ENCODE assay signal across 1 cellular context in the genomic region with DNA sequence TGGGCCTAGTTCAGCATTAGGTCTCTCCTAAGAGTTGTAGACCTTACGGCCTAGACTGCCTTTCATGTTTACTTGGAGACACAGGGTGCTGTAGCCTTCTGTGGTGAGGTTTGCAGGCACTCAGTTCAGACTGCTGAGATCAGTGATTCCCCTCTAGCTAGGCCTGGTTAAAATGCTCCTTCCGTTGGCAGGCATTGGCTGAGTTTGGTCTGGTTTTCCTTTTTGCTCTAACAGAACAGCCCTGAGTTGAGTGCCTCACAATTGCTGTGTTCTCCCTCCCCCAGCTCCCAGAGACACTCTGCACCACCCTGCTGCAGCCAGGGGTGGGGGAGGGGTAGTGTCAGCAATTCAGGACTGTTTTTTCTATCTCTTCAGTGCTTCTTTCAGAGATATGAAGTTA.
TF ChIP-seq lines count a peak whose summit lies in the region.

No MANE protein-coding gene starts in this region.

TF ChIP-seq in SK-N-SH treated with all-trans-retinoic acid at 6 μM for 48 hours, 23 proteins besides CTCF, POLR2A, EP300 and RAD21 (continued from another document):
- no peak for TF ChIP-seq TSHZ2 (CRISPR knock-in tag; IDR thresholded peaks at IDR 0.05)
- no peak for TF ChIP-seq ZC3H10 (CRISPR knock-in tag; IDR thresholded peaks at IDR 0.05)
- TF ChIP-seq ZNF70 (CRISPR knock-in tag; IDR thresholded peaks at IDR 0.05), result no peak
- no peak for TF ChIP-seq CSRNP3 (CRISPR knock-in tag; IDR thresholded peaks at IDR 0.05)
- TF ChIP-seq PATZ1 (CRISPR knock-in tag; IDR thresholded peaks at IDR 0.05; ENCODE audit: borderline replicate concordance), result no peak
- no peak for TF ChIP-seq ZFP30 (CRISPR knock-in tag; IDR thresholded peaks at IDR 0.05)
- TF ChIP-seq CSDC2 (CRISPR knock-in tag; IDR thresholded peaks at IDR 0.05), result no peak
- no peak for TF ChIP-seq ESRRG (CRISPR knock-in tag; IDR thresholded peaks at IDR 0.05)
- no peak for TF ChIP-seq OSR1 (CRISPR knock-in tag; IDR thresholded peaks at IDR 0.05)
